In genomic region chr2:219962801-219963200, GRCh38 we compare ENCODE assay signal across 29 cellular contexts.
"Had no signal": no experiment of that assay in that cellular context is flagged by ENCODE, and none has a peak within 500 bp of the region (broad histone marks: within the 10 kb centered on the region; RNA-seq: fewer than 3 reads in every experiment).

No MANE protein-coding gene starts in this region.

- H3K4me1 Mint-ChIP-seq: natural killer cell; stimulated activated memory B cell treated with anti-CD40 and anti-IgM and Interleukin-4, amounts not matched to agents 10 μg/mL and 1 μg/mL and 100 μg/mL, for 72 hours; stimulated activated naive CD8-positive, alpha-beta T cell treated with anti-CD3 and anti-CD28 coated beads, Interleukin-15, amount 100 ng/mL, for 72 hours had no signal

- H3K27me3 Mint-ChIP-seq: stimulated activated memory B cell treated with anti-CD40 and anti-IgM and Interleukin-4, amounts not matched to agents 10 μg/mL and 1 μg/mL and 100 μg/mL, for 72 hours had no signal

- H3K27ac Mint-ChIP-seq: naive thymus-derived CD4-positive, alpha-beta T cell; natural killer cell; stimulated activated memory B cell treated with anti-CD40 and anti-IgM and Interleukin-4, amounts not matched to agents 10 μg/mL and 1 μg/mL and 100 μg/mL, for 72 hours; stimulated activated naive CD8-positive, alpha-beta T cell treated with anti-CD3 and anti-CD28 coated beads, Interleukin-15, amount 100 ng/mL, for 72 hours had no signal

- H3K9me3 ChIP-seq: neutrophil, pancreas, prostate gland, right atrium auricular region, suprapubic skin, testis, tibial artery, upper lobe of left lung, vagina had no signal

- H3K4me3 ChIP-seq: pancreas, prostate gland, right atrium auricular region, skin epidermis, smooth muscle cell, spleen, suprapubic skin, testis, tibial artery, upper lobe of left lung, vagina had no signal

- H3K4me3 Mint-ChIP-seq: naive thymus-derived CD4-positive, alpha-beta T cell; natural killer cell; nephron; neural crest cell; stimulated activated memory B cell treated with anti-CD40 and anti-IgM and Interleukin-4, amounts not matched to agents 10 μg/mL and 1 μg/mL and 100 μg/mL, for 72 hours; stimulated activated naive CD8-positive, alpha-beta T cell treated with anti-CD3 and anti-CD28 coated beads, Interleukin-15, amount 100 ng/mL, for 72 hours had no signal

- H3K27me3 ChIP-seq: neutrophil, pancreas, right atrium auricular region, spleen, suprapubic skin, testis, tibial artery, upper lobe of left lung, vagina had no signal

- H3K4me2 ChIP-seq: smooth muscle cell had no signal

- H3K36me3 ChIP-seq: neutrophil, pancreas, prostate gland, right atrium auricular region, spleen, suprapubic skin, tibial artery, upper lobe of left lung, vagina had no signal

- H3K27ac ChIP-seq: neutrophil, pancreas, prostate gland, right atrium auricular region, skin epidermis, spleen, suprapubic skin, testis, tibial artery, upper lobe of left lung, vagina had no signal

- H3K36me3 Mint-ChIP-seq: naive thymus-derived CD4-positive, alpha-beta T cell; natural killer cell; stimulated activated memory B cell treated with anti-CD40 and anti-IgM and Interleukin-4, amounts not matched to agents 10 μg/mL and 1 μg/mL and 100 μg/mL, for 72 hours had no signal

- DNase-seq: naive thymus-derived CD4-positive, alpha-beta T cell; natural killer cell; nucleus accumbens; pancreas; retina; spleen; stimulated activated CD4-positive, alpha-beta T cell treated with anti-CD3 and anti-CD28 coated beads, Interleukin-12 subunit alpha, Interleukin-12 subunit beta, amount 100 ng/mL, for 4 hours; stimulated activated CD4-positive, alpha-beta T cell treated with anti-CD3 and anti-CD28 coated beads, Interleukin-1b, Interleukin-23, amount 100 ng/mL, for 48 hours; stimulated activated CD4-positive, alpha-beta T cell treated with anti-CD3 and anti-CD28 coated beads, Interleukin-4, amount 100 ng/mL, for 1 hour; stimulated activated CD4-positive, alpha-beta T cell treated with anti-CD3 and anti-CD28 coated beads, Interleukin-4, amount 100 ng/mL, for 4 hours; stimulated activated CD8-positive, alpha-beta memory T cell treated with anti-CD3 and anti-CD28 coated beads, Interleukin-4, amount 100 ng/mL, for 48 hours; stimulated activated naive CD4-positive, alpha-beta T cell; stimulated activated naive CD8-positive, alpha-beta T cell treated with anti-CD3 and anti-CD28 coated beads, Interleukin-15, amount 100 ng/mL, for 72 hours; stimulated activated naive CD8-positive, alpha-beta T cell treated with anti-CD3 and anti-CD28 coated beads, Interleukin-15, Interleukin-2, amounts not matched to agents 100 U/mL and 50 U/mL, for 24 hours; substantia nigra; testis; tibial artery; trophoblast cell; upper lobe of left lung had no signal

- H3K4me1 ChIP-seq: pancreas, prostate gland, right atrium auricular region, spleen, suprapubic skin, testis, tibial artery, upper lobe of left lung, vagina had no signal
